ENCODE assay signal across 16 cellular contexts in the genomic region with DNA sequence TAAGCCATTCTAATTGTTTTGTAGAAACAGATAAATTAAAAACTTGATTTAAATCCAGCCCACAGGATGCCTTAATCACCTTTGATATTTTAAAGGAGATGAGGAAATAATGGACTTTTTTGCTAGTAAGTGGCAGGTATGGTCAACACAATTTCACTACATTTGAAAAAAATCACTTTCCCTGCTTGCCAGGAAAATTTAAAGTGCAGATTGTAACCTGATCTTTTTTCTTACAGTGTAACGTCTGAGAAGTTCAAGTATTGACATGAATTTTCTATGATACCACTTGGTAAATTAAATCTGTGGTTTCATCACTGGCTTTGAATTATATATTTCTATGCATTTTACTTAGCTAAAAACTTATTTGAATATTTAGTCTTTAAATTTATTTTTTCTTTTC.
DNase-seq lines count a peak whose midpoint lies in the region; ATAC-seq, FAIRE-seq and TF ChIP-seq lines count a peak whose summit lies in the region.
"Had no signal": no experiment of that assay in that cellular context is flagged by ENCODE, and none has a peak within 500 bp of the region (broad histone marks: within the 10 kb centered on the region; RNA-seq: fewer than 3 reads in every experiment).

No MANE protein-coding gene starts in this region.

- DNase-seq in NCI-H1417 (lab: John Stamatoyannopoulos, UW) (peak in 2 of 3 experiments; percentile 29 to 60), NCI-H1417 treated with DMSO at 0.1 percent for 48 hours (lab: John Stamatoyannopoulos, UW) (no peak), astrocyte (ENCODE audit: low read depth) (no peak), keratinocyte (ENCODE audit: low read depth, low spot score) (no peak), suprapubic skin (ENCODE audit: low spot score in 2 of 2) (no peak), left lobe of liver (ENCODE audit: low spot score) (no peak), T-cell (no peak), D341Med (ENCODE audit: low spot score) (no peak)
- DNase-seq: activated CD4-positive, alpha-beta T cell treated with anti-CD3 and anti-CD28 coated beads for 4 hours; activated T-cell treated with anti-CD3 and anti-CD28 coated beads, Interleukin-2, amount 50 U/mL, for 1 hour; NCI-H2081; thyroid gland had no signal

- H3K4me1 ChIP-seq in astrocyte (ENCODE audit: insufficient read depth, low read length) (peaks cover 34% of the 10 kb centered on the region), keratinocyte (ENCODE audit: control insufficient read depth, extremely low read depth, insufficient read depth, low read length) (peaks cover 37% of the 10 kb centered on the region), suprapubic skin (peaks cover 42% of the 10 kb centered on the region)

- WGBS in suprapubic skin: 42% methylated on average over 1 of the region's 1 CpG

- H3K4me3 Mint-ChIP-seq in astrocyte (ENCODE audit: unreplicated experiment) (no peak overlapping the region), T-cell (no peak overlapping the region)
- H3K4me3 Mint-ChIP-seq: neural crest cell had no signal

- H4K20me1 ChIP-seq in astrocyte (ENCODE audit: insufficient read depth, low read length): peaks cover 21% of the 10 kb centered on the region
- H4K20me1 ChIP-seq in keratinocyte (ENCODE audit: control insufficient read depth, extremely low read depth, insufficient read depth, low read length): peaks cover 2% of the 10 kb centered on the region

- peak overlapping the region; percentile 21 for H3K4me3 ChIP-seq in astrocyte (ENCODE audit: insufficient read depth, low read depth, low read length)
- H3K4me3 ChIP-seq in keratinocyte (ENCODE audit: control insufficient read depth in 2 of 3, extremely low read depth in 1 of 3, insufficient read depth in 2 of 3, low read depth in 1 of 3, low read length in 3 of 3): peak overlapping the region in 2 of 3 experiments; percentile 60 to 64
- no peak overlapping the region for H3K4me3 ChIP-seq in suprapubic skin
- H3K4me3 ChIP-seq: K562, thyroid gland had no signal

- H3K36me3 ChIP-seq in astrocyte (ENCODE audit: insufficient read depth, low read length) (no peaks in the 10 kb centered on the region), keratinocyte (ENCODE audit: control insufficient read depth in 2 of 2, extremely low read depth in 1 of 2, insufficient read depth in 2 of 2, low read length in 2 of 2) (no peaks in the 10 kb centered on the region), suprapubic skin (no peaks in the 10 kb centered on the region)
- H3K36me3 ChIP-seq: adrenal gland, thyroid gland had no signal

- H3K36me3 Mint-ChIP-seq in astrocyte (ENCODE audit: low read depth, unreplicated experiment): no peaks in the 10 kb centered on the region
- H3K36me3 Mint-ChIP-seq in T-cell: no peaks in the 10 kb centered on the region

- TF ChIP-seq CTCF in astrocyte (IDR thresholded peaks at IDR 0.05; ENCODE audit: insufficient read depth, low read depth, low read length) (no peak), keratinocyte (optimal IDR thresholded peaks at IDR 0.05 in 1 of 3, IDR thresholded peaks at IDR 0.05 in 1 of 3, conservative IDR thresholded peaks at IDR 0.05 in 1 of 3; ENCODE audit: extremely low read depth in 1 of 3, insufficient read depth in 2 of 3, low read length in 3 of 3) (no peak), suprapubic skin (IDR thresholded peaks at IDR 0.05) (no peak)

- dilution Hi-C loops in keratinocyte (cut with MboI; ENCODE audit: extremely low pct_ligation_motif_present, low sequenced_read_pairs): no loop called here

- TF ChIP-seq POLR2A in suprapubic skin (IDR thresholded peaks at IDR 0.05): no peak

- POLR2A ChIA-PET in T-cell (lab: Charles Lee): no interaction called here

- peaks cover 4% of the 10 kb centered on the region for H3K9me1 ChIP-seq in keratinocyte (ENCODE audit: control insufficient read depth, extremely low read depth, insufficient read depth, low read length)

- H3K4me1 Mint-ChIP-seq in astrocyte (ENCODE audit: low read depth, unreplicated experiment): peaks cover 47% of the 10 kb centered on the region
- peaks cover 0 to 2% (median 0%) of the 10 kb centered on the region in 3 donors for H3K4me1 Mint-ChIP-seq in T-cell

- H3K9ac ChIP-seq in astrocyte (ENCODE audit: low read length) (peak overlapping the region; percentile 74), keratinocyte (ENCODE audit: control insufficient read depth, extremely low read depth, insufficient read depth, low read length) (peak overlapping the region; percentile 75)

- H3K9me3 ChIP-seq in astrocyte (ENCODE audit: insufficient read depth, low read depth, low read length) (no peaks in the 10 kb centered on the region), keratinocyte (ENCODE audit: control insufficient read depth, low read depth, low read length) (no peaks in the 10 kb centered on the region), suprapubic skin (no peaks in the 10 kb centered on the region)
- H3K9me3 ChIP-seq: adrenal gland, Caco-2, thyroid gland had no signal

- peaks cover 87% of the 10 kb centered on the region for H3K79me2 ChIP-seq in astrocyte (ENCODE audit: insufficient read depth, low read length)
- peaks cover 38% of the 10 kb centered on the region for H3K79me2 ChIP-seq in keratinocyte (ENCODE audit: control insufficient read depth, insufficient read depth, low read length)

- H3K27ac Mint-ChIP-seq in astrocyte (ENCODE audit: unreplicated experiment) (peak overlapping the region; percentile 96), T-cell (no peak overlapping the region)

- H3K4me2 ChIP-seq in astrocyte (ENCODE audit: low read length): peak overlapping the region; percentile 82
- peak overlapping the region; percentile 91 for H3K4me2 ChIP-seq in keratinocyte (ENCODE audit: control insufficient read depth, extremely low read depth, insufficient read depth, low read depth, low read length)

- ATAC-seq in left lobe of liver: no peak
- no peak for ATAC-seq in T-cell (replicated peaks in 1 of 4)

- TF ChIP-seq EP300 in suprapubic skin (IDR thresholded peaks at IDR 0.05): no peak

- H3K27ac ChIP-seq in astrocyte (ENCODE audit: low read depth, low read length) (peak overlapping the region; percentile 76), keratinocyte (ENCODE audit: control insufficient read depth, insufficient read depth, low read length) (peak overlapping the region; percentile 80), suprapubic skin (peak overlapping the region; percentile 15)

- H3K27me3 Mint-ChIP-seq in astrocyte (ENCODE audit: low read depth, unreplicated experiment) (no peaks in the 10 kb centered on the region), T-cell (peaks cover 2 to 4% of the 10 kb centered on the region in 2 donors)

- CTCF ChIA-PET in T-cell (lab: Charles Lee): no interaction called here

- H3K27me3 ChIP-seq in astrocyte (ENCODE audit: insufficient read depth, low read length) (no peaks in the 10 kb centered on the region), keratinocyte (ENCODE audit: control insufficient read depth, extremely low read depth, insufficient read depth, low read length) (no peaks in the 10 kb centered on the region), suprapubic skin (no peaks in the 10 kb centered on the region)
- H3K27me3 ChIP-seq: adrenal gland, thyroid gland had no signal

- H2AFZ ChIP-seq in astrocyte (ENCODE audit: low read depth, low read length): no peak overlapping the region
- H2AFZ ChIP-seq in keratinocyte (ENCODE audit: control insufficient read depth, low read length): no peak overlapping the region

- H3K9me3 Mint-ChIP-seq in astrocyte (ENCODE audit: unreplicated experiment) (no peaks in the 10 kb centered on the region), T-cell (no peaks in the 10 kb centered on the region)
- H3K9me3 Mint-ChIP-seq: neural crest cell had no signal

- FAIRE-seq in astrocyte (lab: Jason Lieb, UNC): no peak
- FAIRE-seq in keratinocyte (lab: Jason Lieb, UNC): no peak

Comparison
In these comparisons a context has a peak if more than half of its experiments do, and no peak if none do; other contexts are left out.
1. DNase-seq: peak in NCI-H1417 (2 of 3); none in NCI-H1417 treated with DMSO at 0.1 percent for 48 hours (single experiment), astrocyte (single experiment), keratinocyte (single experiment), suprapubic skin (0 of 2), left lobe of liver (single experiment), T-cell (0 of 34) and D341Med (single experiment).
2. H3K27ac ChIP-seq: peak in every context shown above with its lines; median percentile 80 in keratinocyte; 76 in astrocyte; 15 in suprapubic skin.